In the genomic region with DNA sequence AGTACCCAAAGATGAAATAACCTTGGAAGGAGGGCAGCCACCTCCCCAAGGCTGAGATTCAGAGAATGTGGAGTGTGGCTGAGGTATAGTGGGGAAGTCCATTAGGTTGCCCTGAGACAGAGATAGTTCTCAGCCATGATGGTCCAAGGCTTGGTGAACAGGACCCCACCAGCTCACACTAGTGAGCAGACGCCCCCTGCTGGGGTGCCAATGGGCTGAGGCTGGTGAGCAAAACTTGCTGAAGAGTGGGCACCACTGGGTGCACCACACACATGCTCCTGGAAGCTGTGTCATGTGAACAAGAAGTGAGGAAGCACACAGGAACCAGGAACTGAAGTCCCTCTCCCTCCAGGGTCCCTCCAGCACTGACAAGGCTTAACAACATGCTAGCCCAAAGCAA, we compare ENCODE assay signal across 8 cellular contexts. TPM values are rescaled to one million over a fixed set of nuclear protein-coding genes. Genes with fewer than 3 reads are reported as not detected.
DNase-seq lines count a peak whose midpoint lies in the region; ATAC-seq, FAIRE-seq and TF ChIP-seq lines count a peak whose summit lies in the region.

No MANE protein-coding gene starts in this region.

- H3K27ac ChIP-seq in spleen, result no peak overlapping the region

- ATAC-seq in HG02973 (IDR thresholded peaks at IDR 0.05; ENCODE audit: unreplicated experiment), result no peak

- intact Hi-C loops in spleen (cut with DNase I; ENCODE audit: low total_unique reads), result no loop called here

- 0 to 29% (median 21%) methylated on average over 1 of the region's 1 CpG for WGBS in spleen, 5 donors

- no peak overlapping the region for H3K4me3 ChIP-seq in spleen

- DNase-seq in AG08395 (ENCODE audit: low spot score) (peak; percentile 10), GM12891 (ENCODE audit: insufficient read length, low spot score) (no peak), NAMALWA (ENCODE audit: low spot score) (peak; percentile 89), fibroblast of gingiva (ENCODE audit: low read depth) (peak; percentile 20), spleen (peak; percentile 82), NOMO-1 (lab: John Stamatoyannopoulos, UW; ENCODE audit: unreplicated experiment in 2 of 2) (no peak)
- peak; percentile 16 to 21 for DNase-seq in activated CD4-positive, alpha-beta T cell treated with anti-CD3 and anti-CD28 coated beads, Interleukin-2, amount 50 U/mL, for 4 hours

- no peaks in the 10 kb centered on the region for H3K4me1 ChIP-seq in spleen

- no peaks in the 10 kb centered on the region for H3K36me3 ChIP-seq in spleen

- no peaks in the 10 kb centered on the region for H3K9me3 ChIP-seq in spleen

- FAIRE-seq in GM12891 (lab: Jason Lieb, UNC), result peak; percentile 9

- H3K27me3 ChIP-seq in spleen (replicated peaks in 1 of 7), result no peaks in the 10 kb centered on the region

- TF ChIP-seq POLR2A in GM12891 (IDR thresholded peaks at IDR 0.05; ENCODE audit: low read depth, low read length) (no peak), spleen (IDR thresholded peaks at IDR 0.05) (no peak)

- peak in 6 of 11 experiments; percentile 23 to 59 (median 48) for TF ChIP-seq CTCF in spleen (IDR thresholded peaks at IDR 0.05 in 8 of 11, conservative IDR thresholded peaks at IDR 0.05 in 3 of 11)

TF ChIP-seq in GM12891, 5 proteins besides CTCF, POLR2A, EP300 and RAD21:
- TF ChIP-seq PAX5 (IDR thresholded peaks at IDR 0.05; ENCODE audit: insufficient read depth, low read length, severe bottlenecking) (no peak), POU2F2 (IDR thresholded peaks at IDR 0.05; ENCODE audit: low read depth, low read length) (no peak), TAF1 (IDR thresholded peaks at IDR 0.05; ENCODE audit: low read depth, low read length) (no peak), POLR2AphosphoS5 (IDR thresholded peaks at IDR 0.05; ENCODE audit: low read depth, low read length) (no peak), SPI1 (IDR thresholded peaks at IDR 0.05; ENCODE audit: low read depth, low read length) (no peak)
TF ChIP-seq in GM12891: peak in this region for 0.

RNA-seq across cellular contexts. Expression of gene FBXL13, which starts 8.9 kb away (rescaled TPM):
- 0.18 TPM for polyA plus RNA-seq in GM12891 (2012; ENCODE audit: low read depth, missing spikeins)
- 1 to 10 TPM; 1.6 to 6.6 (median 2.7) TPM for total RNA-seq in spleen
- polyA plus RNA-seq in spleen, result under 1 TPM; 0.09 to 0.20 (median 0.16) TPM

RNA-seq across cellular contexts. Expression of gene ARMC10, which starts 9.3 kb away (rescaled TPM):
- polyA plus RNA-seq in GM12891 (2012; ENCODE audit: low read depth, missing spikeins), result 15.7 TPM
- 10 to 100 TPM; 24.3 to 29.8 (median 27.3) TPM for total RNA-seq in spleen
- 10 to 100 TPM; 11.7 to 21.0 (median 17.2) TPM for polyA plus RNA-seq in spleen

Comparison
In these comparisons a context has a peak if more than half of its experiments do, and no peak if none do; other contexts are left out.
1. DNase-seq: peak in AG08395 (single experiment), NAMALWA (single experiment), activated CD4-positive, alpha-beta T cell treated with anti-CD3 and anti-CD28 coated beads, Interleukin-2, amount 50 U/mL, for 4 hours (2 of 2), fibroblast of gingiva (single experiment) and spleen (single experiment); none in GM12891 (single experiment) and NOMO-1 (0 of 2).